Comparison of ENCODE assay signal across 10 cellular contexts in genomic region chr18:3044931-3045698, GRCh38. TPM values are rescaled to one million over a fixed set of nuclear protein-coding genes. Genes with fewer than 3 reads are reported as not detected.
A peak's percentile ranks its signal among the peaks of the same experiment; 100 is the strongest.
DNase-seq lines count a peak whose midpoint lies in the region; ATAC-seq, FAIRE-seq and TF ChIP-seq lines count a peak whose summit lies in the region.
"Had no signal": no experiment of that assay in that cellular context is flagged by ENCODE, and none has a peak within 500 bp of the region (broad histone marks: within the 10 kb centered on the region; RNA-seq: fewer than 3 reads in every experiment).

No MANE protein-coding gene starts in this region.

- intact Hi-C loops in Calu3 (cut with micrococcal nuclease; ENCODE audit: unreplicated experiment) (no loop called here), body of pancreas (cut with DNase I) (no loop called here), kidney (cut with DNase I) (no loop called here)

- no peaks in the 10 kb centered on the region for H3K27me3 Mint-ChIP-seq in Calu3 (ENCODE audit: unreplicated experiment)
- no peaks in the 10 kb centered on the region for H3K27me3 Mint-ChIP-seq in stimulated activated naive CD8-positive, alpha-beta T cell treated with anti-CD3 and anti-CD28 coated beads, Interleukin-15, amount 100 ng/mL, for 72 hours
- H3K27me3 Mint-ChIP-seq: activated CD4-positive, alpha-beta memory T cell treated with anti-CD3 and anti-CD28 coated beads for 36 hours had no signal

- no peaks in the 10 kb centered on the region for H3K9me3 Mint-ChIP-seq in Calu3 (ENCODE audit: low read depth, unreplicated experiment)
- H3K9me3 Mint-ChIP-seq in stimulated activated naive CD8-positive, alpha-beta T cell treated with anti-CD3 and anti-CD28 coated beads, Interleukin-15, amount 100 ng/mL, for 72 hours, result no peaks in the 10 kb centered on the region
- H3K9me3 Mint-ChIP-seq: activated CD4-positive, alpha-beta memory T cell treated with anti-CD3 and anti-CD28 coated beads for 36 hours had no signal

- H3K27ac ChIP-seq in body of pancreas (peak overlapping the region in 3 of 4 donors; percentile 44 to 77 (median 76)), kidney (ENCODE audit: low read depth in 2 of 2, low read length in 2 of 2) (no peak overlapping the region)

- peak overlapping the region; percentile 34 for H3K4me3 Mint-ChIP-seq in Calu3 (ENCODE audit: low read depth, unreplicated experiment)
- no peak overlapping the region for H3K4me3 Mint-ChIP-seq in stimulated activated naive CD8-positive, alpha-beta T cell treated with anti-CD3 and anti-CD28 coated beads, Interleukin-15, amount 100 ng/mL, for 72 hours
- H3K4me3 Mint-ChIP-seq: activated CD4-positive, alpha-beta memory T cell treated with anti-CD3 and anti-CD28 coated beads for 36 hours had no signal

- no peaks in the 10 kb centered on the region for H3K36me3 Mint-ChIP-seq in Calu3 (ENCODE audit: insufficient read depth, unreplicated experiment)
- H3K36me3 Mint-ChIP-seq: activated CD4-positive, alpha-beta memory T cell treated with anti-CD3 and anti-CD28 coated beads for 36 hours had no signal

- no peaks in the 10 kb centered on the region for H3K9me3 ChIP-seq in body of pancreas
- H3K9me3 ChIP-seq in mucosa of stomach (ENCODE audit: control insufficient read depth, low read length), result no peaks in the 10 kb centered on the region
- no peaks in the 10 kb centered on the region for H3K9me3 ChIP-seq in kidney (ENCODE audit: control insufficient read depth in 1 of 2, low read length in 2 of 2)

- ATAC-seq in body of pancreas (peak; percentile 85), GM21360 (IDR thresholded peaks at IDR 0.05; ENCODE audit: unreplicated experiment) (no peak)
- no peak for ATAC-seq in stimulated activated naive CD8-positive, alpha-beta T cell treated with anti-CD3 and anti-CD28 coated beads, Interleukin-15, amount 100 ng/mL, for 72 hours

- H3K4me1 ChIP-seq in body of pancreas, result peaks cover 14% of the 10 kb centered on the region
- peaks cover 44% of the 10 kb centered on the region for H3K4me1 ChIP-seq in mucosa of stomach (ENCODE audit: control insufficient read depth, insufficient read depth, low read length)
- H3K4me1 ChIP-seq in kidney (ENCODE audit: control insufficient read depth in 1 of 2, insufficient read depth in 1 of 2, low read depth in 1 of 2, low read length in 2 of 2), result peaks cover 0 to 3% of the 10 kb centered on the region in 2 donors

- FAIRE-seq in kidney (lab: Jason Lieb, UNC), result no peak
- FAIRE-seq: frontal cortex had no signal

- CTCF ChIA-PET in Calu3 (lab: Charles Lee), result no interaction called here

- H3K4me1 Mint-ChIP-seq in Calu3 (ENCODE audit: low read depth, unreplicated experiment), result peaks cover 38% of the 10 kb centered on the region
- peaks cover 30% of the 10 kb centered on the region for H3K4me1 Mint-ChIP-seq in stimulated activated naive CD8-positive, alpha-beta T cell treated with anti-CD3 and anti-CD28 coated beads, Interleukin-15, amount 100 ng/mL, for 72 hours

- TF ChIP-seq CTCF in Calu3 (IDR thresholded peaks at IDR 0.05; ENCODE audit: unreplicated experiment) (no peak), LNCaP clone FGC (IDR thresholded peaks at IDR 0.05; ENCODE audit: control insufficient read depth, extremely low read depth, insufficient read depth) (no peak), body of pancreas (IDR thresholded peaks at IDR 0.05) (no peak), kidney (IDR thresholded peaks at IDR 0.05; ENCODE audit: borderline replicate concordance, extremely low read depth, insufficient read depth) (no peak), GM10266 (IDR thresholded peaks at IDR 0.05; ENCODE audit: control insufficient read depth, insufficient read depth, low read depth, missing control alignments) (no peak)

- TF ChIP-seq POLR2A in body of pancreas (IDR thresholded peaks at IDR 0.05), result no peak

- DNase-seq in Calu3 (peak; percentile 78), LNCaP clone FGC (ENCODE audit: low read depth) (peak; percentile 83), body of pancreas (peak; percentile 73 to 87 (median 82)), kidney (no peak), GM10266 (ENCODE audit: extremely low spot score) (no peak)
- no peak for DNase-seq in stimulated activated naive CD8-positive, alpha-beta T cell treated with anti-CD3 and anti-CD28 coated beads, Interleukin-15, amount 100 ng/mL, for 72 hours
- DNase-seq: activated CD4-positive, alpha-beta memory T cell treated with anti-CD3 and anti-CD28 coated beads for 36 hours had no signal

- no peaks in the 10 kb centered on the region for H3K36me3 ChIP-seq in body of pancreas (replicated peaks in 1 of 2; ENCODE audit: insufficient read depth in 1 of 2, low read depth in 2 of 2)
- H3K36me3 ChIP-seq in mucosa of stomach (ENCODE audit: control insufficient read depth, insufficient read depth, low read length), result no peaks in the 10 kb centered on the region
- H3K36me3 ChIP-seq in kidney (ENCODE audit: control insufficient read depth in 1 of 2, insufficient read depth in 2 of 2, low read length in 2 of 2), result no peaks in the 10 kb centered on the region

- no TSS peak for BruUV-seq in Calu3 (replicated peaks; lab: Mats Ljungman, UMichigan)

- peak overlapping the region; percentile 45 for H3K9ac ChIP-seq in mucosa of stomach (ENCODE audit: low read length)
- H3K9ac ChIP-seq in kidney (ENCODE audit: low read length in 2 of 2), result no peak overlapping the region

- H3K27me3 ChIP-seq in body of pancreas (no peaks in the 10 kb centered on the region), mucosa of stomach (ENCODE audit: control insufficient read depth, insufficient read depth, low read length) (no peaks in the 10 kb centered on the region)

- peak overlapping the region; percentile 16; the same call in 1 of the 2 replicates for H3K4me3 ChIP-seq in LNCaP clone FGC (ENCODE audit: low read depth, low read length)
- no peak overlapping the region for H3K4me3 ChIP-seq in body of pancreas
- no peak overlapping the region for H3K4me3 ChIP-seq in mucosa of stomach (ENCODE audit: low read length)
- no peak overlapping the region for H3K4me3 ChIP-seq in kidney (ENCODE audit: low read length in 2 of 2)

- H3K27ac Mint-ChIP-seq in Calu3 (ENCODE audit: unreplicated experiment), result peak overlapping the region; percentile 62
- H3K27ac Mint-ChIP-seq in stimulated activated naive CD8-positive, alpha-beta T cell treated with anti-CD3 and anti-CD28 coated beads, Interleukin-15, amount 100 ng/mL, for 72 hours, result no peak overlapping the region
- H3K27ac Mint-ChIP-seq: activated CD4-positive, alpha-beta memory T cell treated with anti-CD3 and anti-CD28 coated beads for 36 hours had no signal

- WGBS in body of pancreas, 2 donors, result 8 to 15% methylated on average over 12 of the region's 12 CpGs

RNA-seq across cellular contexts. Expression of gene LPIN2, which starts 32.2 kb away (rescaled TPM):
- 15.7 and 15.9 TPM in 2 replicates for total RNA-seq in Calu3 (2022)
- total RNA-seq in body of pancreas, result 10 to 100 TPM; 10.9 to 35.3 TPM
- 52.3 TPM for total RNA-seq in kidney
- 14.3 TPM for polyA plus RNA-seq in kidney (ENCODE audit: insufficient read depth, low read depth, low replicate concordance)

Comparison
In these comparisons a context has a peak if more than half of its experiments do, and no peak if none do; other contexts are left out.
1. DNase-seq: peak in Calu3 (single experiment), LNCaP clone FGC (single experiment) and body of pancreas (4 of 4); none in stimulated activated naive CD8-positive, alpha-beta T cell treated with anti-CD3 and anti-CD28 coated beads, Interleukin-15, amount 100 ng/mL, for 72 hours (0 of 2), kidney (single experiment) and GM10266 (single experiment).
2. H3K27ac ChIP-seq: peak in body of pancreas (3 of 4); none in kidney (0 of 2).